20 cellular contexts compared by ENCODE assay signal in the genomic region with DNA sequence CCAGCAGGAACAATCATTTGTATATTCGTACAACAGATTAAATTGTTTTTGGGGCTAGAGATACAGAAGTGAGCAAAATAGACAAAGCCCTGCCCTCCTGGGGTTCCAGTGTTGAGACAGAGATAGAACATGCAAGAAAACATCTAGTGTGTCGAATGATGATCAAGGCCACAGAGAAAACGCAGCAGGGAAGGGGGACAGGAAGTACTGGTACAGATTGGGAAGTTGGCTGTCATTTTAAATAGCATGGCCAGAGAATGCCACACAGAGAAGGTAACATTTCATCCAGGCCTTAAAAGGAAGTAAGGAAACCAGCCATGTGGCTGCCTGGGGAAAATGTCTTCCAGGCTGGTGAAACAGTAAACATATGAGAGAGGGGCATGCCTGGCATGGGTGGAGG.
"Had no signal": no experiment of that assay in that cellular context is flagged by ENCODE, and none has a peak within 500 bp of the region (broad histone marks: within the 10 kb centered on the region; RNA-seq: fewer than 3 reads in every experiment).

No MANE protein-coding gene starts in this region.

- ATAC-seq: activated T-cell treated with anti-CD3 and anti-CD28 coated beads, Interleukin-2, amount 50 U/mL, for 4 hours; gastroesophageal sphincter; left cardiac atrium; natural killer cell treated with Interleukin-12 subunit alpha and Interleukin-12 subunit beta and Interleukin-15 and Interleukin-18, amount 100 ng/mL, for 72 hours; WTC11 had no signal

- DNase-seq: activated CD8-positive, alpha-beta memory T cell treated with anti-CD3 and anti-CD28 coated beads, Interleukin-2, amount 50 U/mL, for 48 hours; activated naive CD4-positive, alpha-beta T cell; activated T-cell treated with anti-CD3 and anti-CD28 coated beads, Interleukin-2, amount 50 U/mL, for 4 hours; colonic mucosa; dorsolateral prefrontal cortex; head of caudate nucleus; left cardiac atrium; ovary; stimulated activated CD4-positive, alpha-beta T cell treated with anti-CD3 and anti-CD28 coated beads, Interleukin-1b, Interleukin-23, amount 100 ng/mL, for 48 hours; stomach; T-helper 9 cell had no signal

- H3K4me1 ChIP-seq: breast epithelium, colonic mucosa, esophagus muscularis mucosa, gastroesophageal sphincter, prostate gland, right atrium auricular region, stomach, suprapubic skin, vagina had no signal

- H3K27ac ChIP-seq: breast epithelium, colonic mucosa, dorsolateral prefrontal cortex, esophagus muscularis mucosa, gastroesophageal sphincter, ovary, prostate gland, right atrium auricular region, stomach, suprapubic skin, vagina had no signal

- H3K9me3 ChIP-seq: colonic mucosa, gastroesophageal sphincter, ovary, prostate gland had no signal

- H3K4me3 ChIP-seq: breast epithelium, colonic mucosa, dorsolateral prefrontal cortex, esophagus muscularis mucosa, gastroesophageal sphincter, ovary, prostate gland, right atrium auricular region, stomach, suprapubic skin, vagina had no signal

- H3K27me3 ChIP-seq: breast epithelium, colonic mucosa, dorsolateral prefrontal cortex, esophagus muscularis mucosa, gastroesophageal sphincter, ovary, right atrium auricular region, stomach, suprapubic skin, vagina had no signal

- H3K36me3 ChIP-seq: breast epithelium, colonic mucosa, esophagus muscularis mucosa, gastroesophageal sphincter, ovary, prostate gland, right atrium auricular region, stomach, suprapubic skin, vagina had no signal
